2 cellular contexts compared by ENCODE assay signal in genomic region chr14:92253381-92253894, GRCh38.
TF ChIP-seq lines count a peak whose summit lies in the region.

No MANE protein-coding gene starts in this region.

TF ChIP-seq in Ishikawa, 13 proteins besides CTCF, POLR2A, EP300 and RAD21 (continued from another document):
- no peak for TF ChIP-seq REST (IDR thresholded peaks at IDR 0.05; ENCODE audit: low read depth)
TF ChIP-seq in Ishikawa: peak in this region for 6.

TF ChIP-seq in HepG2, 621 proteins besides CTCF, POLR2A, EP300 and RAD21 (continued from another document):
- TF ChIP-seq PRDM10 (CRISPR knock-in tag; IDR thresholded peaks at IDR 0.05; ENCODE audit: low read depth) (no peak), ZNF839 (CRISPR knock-in tag; IDR thresholded peaks at IDR 0.05; ENCODE audit: borderline replicate concordance) (no peak), HNF4G (IDR thresholded peaks at IDR 0.05; ENCODE audit: borderline replicate concordance, low read depth, low read length) (no peak), HNF4G (CRISPR knock-in tag; IDR thresholded peaks at IDR 0.05; ENCODE audit: borderline replicate concordance, low read depth) (no peak)
